Comparison of ENCODE assay signal across 14 cellular contexts in the genomic region with DNA sequence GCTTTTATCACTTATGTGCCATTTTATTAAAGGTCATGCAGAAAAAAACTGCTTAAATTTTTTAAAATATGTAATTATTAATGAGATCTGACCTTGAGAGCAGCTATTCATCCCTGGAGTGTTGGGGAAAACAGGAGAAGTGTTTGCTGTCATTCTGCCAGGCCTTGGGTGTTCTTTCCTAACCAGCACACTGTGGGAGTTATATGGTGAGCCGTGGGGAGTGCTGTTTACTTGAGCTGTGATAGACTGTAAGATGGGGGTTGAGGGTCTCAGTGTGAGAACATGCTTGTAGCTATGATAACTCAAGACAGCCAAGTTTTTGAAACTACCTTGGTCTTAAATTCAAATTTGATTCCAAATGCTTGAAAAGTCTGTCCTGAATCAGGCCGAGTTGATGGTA.
DNase-seq lines count a peak whose midpoint lies in the region; ATAC-seq and TF ChIP-seq lines count a peak whose summit lies in the region.
"Had no signal": no experiment of that assay in that cellular context is flagged by ENCODE, and none has a peak within 500 bp of the region (broad histone marks: within the 10 kb centered on the region; RNA-seq: fewer than 3 reads in every experiment).

No MANE protein-coding gene starts in this region.

- H3K9ac ChIP-seq in adipocyte (ENCODE audit: low read length): peak overlapping the region; percentile 14
- H3K9ac ChIP-seq: BLaER1, GM23248 had no signal

- WGBS in testis, 2 donors: 55 to 68% methylated on average over 2 of the region's 2 CpGs

- no peaks in the 10 kb centered on the region for H3K9me3 ChIP-seq in adipocyte (ENCODE audit: control insufficient read depth, low read length)
- no peaks in the 10 kb centered on the region for H3K9me3 ChIP-seq in testis
- H3K9me3 ChIP-seq: BLaER1 had no signal

- H3K4me1 ChIP-seq in adipocyte (ENCODE audit: control insufficient read depth, insufficient read depth, low read length): peaks cover 69% of the 10 kb centered on the region
- peaks cover 18% of the 10 kb centered on the region for H3K4me1 ChIP-seq in testis
- H3K4me1 ChIP-seq: BLaER1 had no signal

- no peaks in the 10 kb centered on the region for H3K27me3 Mint-ChIP-seq in nephron (ENCODE audit: low read depth)

- peak overlapping the region; percentile 8 to 69 for H3K27ac ChIP-seq in testis
- H3K27ac ChIP-seq: BLaER1 had no signal

- H3K36me3 Mint-ChIP-seq in nephron (ENCODE audit: low read depth): no peaks in the 10 kb centered on the region

- TF ChIP-seq CTCF in choroid plexus epithelial cell (conservative IDR thresholded peaks at IDR 0.05; ENCODE audit: low read depth, low read length) (no peak), nephron (IDR thresholded peaks at IDR 0.05; ENCODE audit: unreplicated experiment in 3 of 3) (no peak), testis (IDR thresholded peaks at IDR 0.05) (no peak)

- H3K36me3 ChIP-seq in adipocyte (ENCODE audit: control insufficient read depth, insufficient read depth, low read length, severe bottlenecking): no peaks in the 10 kb centered on the region
- H3K36me3 ChIP-seq in testis (ENCODE audit: low read depth, missing control alignments): no peaks in the 10 kb centered on the region
- H3K36me3 ChIP-seq: BLaER1 had no signal

- H3K27me3 ChIP-seq in adipocyte (replicated peaks; ENCODE audit: control insufficient read depth, insufficient read depth, low read length): no peaks in the 10 kb centered on the region
- no peaks in the 10 kb centered on the region for H3K27me3 ChIP-seq in testis
- H3K27me3 ChIP-seq: BLaER1 had no signal

- H3K27ac Mint-ChIP-seq in nephron: peak overlapping the region; percentile 73 to 94 (median 87)

- peaks cover 70% of the 10 kb centered on the region for H3K4me1 Mint-ChIP-seq in nephron

- peaks cover 8% of the 10 kb centered on the region for H3K9me3 Mint-ChIP-seq in nephron

- ATAC-seq in activated CD4-positive, CD25-positive, alpha-beta regulatory T cell treated with anti-CD3 and anti-CD28 coated beads, Interleukin-2, amount 50 U/mL, for 24 hours: no peak
- ATAC-seq in HG02642 (IDR thresholded peaks at IDR 0.05; ENCODE audit: poor library complexity, unreplicated experiment): no peak
- ATAC-seq: HepG2 had no signal

- no peak for TF ChIP-seq POLR2A in testis (IDR thresholded peaks at IDR 0.05)

- H3K4me3 Mint-ChIP-seq in nephron: peak overlapping the region in 1 of 3 experiments; percentile 46

- intact Hi-C loops in testis (cut with DNase I; ENCODE audit: low total_unique reads): no loop called here

- H3K4me3 ChIP-seq in adipocyte (ENCODE audit: low read length) (no peak overlapping the region), choroid plexus epithelial cell (ENCODE audit: low read depth, low read length) (no peak overlapping the region), testis (no peak overlapping the region)
- H3K4me3 ChIP-seq: BLaER1, GM23248 had no signal

- no peak for DNase-seq in adipocyte (ENCODE audit: low read depth)
- peak; percentile 61 for DNase-seq in choroid plexus epithelial cell (ENCODE audit: low read depth)
- DNase-seq in testis: peak; percentile 49
- no peak for DNase-seq in stimulated activated CD8-positive, alpha-beta memory T cell treated with anti-CD3 and anti-CD28 coated beads, Interleukin-4, amount 100 ng/mL, for 48 hours
- DNase-seq in globus pallidus (ENCODE audit: low spot score): no peak
- DNase-seq: NCI-H187 treated with DMSO at 0.1 percent for 48 hours, NCI-H446 treated with DMSO at 0.1 percent for 48 hours, NCI-H82 had no signal

Comparison
In these comparisons a context has a peak if more than half of its experiments do, and no peak if none do; other contexts are left out.
1. DNase-seq: peak in choroid plexus epithelial cell (single experiment) and testis (single experiment); none in adipocyte (single experiment), stimulated activated CD8-positive, alpha-beta memory T cell treated with anti-CD3 and anti-CD28 coated beads, Interleukin-4, amount 100 ng/mL, for 48 hours (single experiment) and globus pallidus (single experiment).